Comparison of ENCODE assay signal across 20 cellular contexts in genomic region chr4:145781306-145781705, GRCh38.
DNase-seq lines count a peak whose midpoint lies in the region; ATAC-seq, FAIRE-seq and TF ChIP-seq lines count a peak whose summit lies in the region.
"Had no signal": no experiment of that assay in that cellular context is flagged by ENCODE, and none has a peak within 500 bp of the region (broad histone marks: within the 10 kb centered on the region; RNA-seq: fewer than 3 reads in every experiment).

No MANE protein-coding gene starts in this region.

- no peaks in the 10 kb centered on the region for H3K27me3 Mint-ChIP-seq in activated T-cell treated with anti-CD3 and anti-CD28 coated beads, Interleukin-2, amount 50 U/mL, for 72 hours (ENCODE audit: low read depth)
- H3K27me3 Mint-ChIP-seq in astrocyte (ENCODE audit: low read depth, unreplicated experiment): no peaks in the 10 kb centered on the region

- no peak overlapping the region for H3K9ac ChIP-seq in astrocyte (ENCODE audit: low read length)
- H3K9ac ChIP-seq: BLaER1 treated with 17β-estradiol and CSF1 and Interleukin-3, amounts not matched to agents 10 nM and 100 nM had no signal

- no peak overlapping the region for H3K4me3 ChIP-seq in astrocyte (ENCODE audit: insufficient read depth, low read depth, low read length)
- H3K4me3 ChIP-seq in body of pancreas: no peak overlapping the region
- H3K4me3 ChIP-seq: A549; BLaER1 treated with 17β-estradiol and CSF1 and Interleukin-3, amounts not matched to agents 10 nM and 100 nM; K562; PC-9; SJCRH30 had no signal

- H3K27ac Mint-ChIP-seq in activated T-cell treated with anti-CD3 and anti-CD28 coated beads, Interleukin-2, amount 50 U/mL, for 72 hours: peak overlapping the region; percentile 57
- H3K27ac Mint-ChIP-seq in astrocyte (ENCODE audit: unreplicated experiment): no peak overlapping the region
- H3K27ac Mint-ChIP-seq in stimulated activated effector memory CD8-positive, alpha-beta T cell treated with anti-CD3 and anti-CD28 coated beads, Interleukin-12 subunit alpha, Interleukin-12 subunit beta, amount 100 ng/mL, for 72 hours: peak overlapping the region; percentile 67

- H3K4me3 Mint-ChIP-seq in activated T-cell treated with anti-CD3 and anti-CD28 coated beads, Interleukin-2, amount 50 U/mL, for 72 hours: peak overlapping the region; percentile 8 to 12
- H3K4me3 Mint-ChIP-seq in astrocyte (ENCODE audit: unreplicated experiment): no peak overlapping the region
- no peak overlapping the region for H3K4me3 Mint-ChIP-seq in stimulated activated effector memory CD8-positive, alpha-beta T cell treated with anti-CD3 and anti-CD28 coated beads, Interleukin-12 subunit alpha, Interleukin-12 subunit beta, amount 100 ng/mL, for 72 hours

- no peak overlapping the region for H3K27ac ChIP-seq in astrocyte (ENCODE audit: low read depth, low read length)
- no peak overlapping the region for H3K27ac ChIP-seq in body of pancreas
- H3K27ac ChIP-seq: A549; BLaER1 treated with 17β-estradiol and CSF1 and Interleukin-3, amounts not matched to agents 10 nM and 100 nM; HL-60; PC-9; SJCRH30 had no signal

- H2AFZ ChIP-seq in astrocyte (ENCODE audit: low read depth, low read length): no peak overlapping the region
- H2AFZ ChIP-seq: PC-9 had no signal

- intact Hi-C loops in body of pancreas (cut with DNase I): no loop called here

- TF ChIP-seq CTCF in astrocyte (IDR thresholded peaks at IDR 0.05; ENCODE audit: insufficient read depth, low read depth, low read length): no peak
- TF ChIP-seq CTCF in body of pancreas (IDR thresholded peaks at IDR 0.05): no peak

- TF ChIP-seq POLR2A in body of pancreas (IDR thresholded peaks at IDR 0.05): no peak

- H3K36me3 ChIP-seq in astrocyte (ENCODE audit: insufficient read depth, low read length) (peaks cover 6% of the 10 kb centered on the region), body of pancreas (replicated peaks in 1 of 2; ENCODE audit: insufficient read depth in 1 of 2, low read depth in 2 of 2) (peaks cover 0 to 2% of the 10 kb centered on the region in 2 donors)

- H3K36me3 Mint-ChIP-seq in activated T-cell treated with anti-CD3 and anti-CD28 coated beads, Interleukin-2, amount 50 U/mL, for 72 hours (ENCODE audit: insufficient read depth in 2 of 2): peaks cover 29 to 64% of the 10 kb centered on the region in 2 donors
- peaks cover 35% of the 10 kb centered on the region for H3K36me3 Mint-ChIP-seq in astrocyte (ENCODE audit: low read depth, unreplicated experiment)
- H3K36me3 Mint-ChIP-seq in stimulated activated effector memory CD8-positive, alpha-beta T cell treated with anti-CD3 and anti-CD28 coated beads, Interleukin-12 subunit alpha, Interleukin-12 subunit beta, amount 100 ng/mL, for 72 hours: peaks cover 54% of the 10 kb centered on the region

- H3K9me3 Mint-ChIP-seq in activated T-cell treated with anti-CD3 and anti-CD28 coated beads, Interleukin-2, amount 50 U/mL, for 72 hours: peaks cover 9 to 19% of the 10 kb centered on the region in 2 donors
- no peaks in the 10 kb centered on the region for H3K9me3 Mint-ChIP-seq in astrocyte (ENCODE audit: unreplicated experiment)
- H3K9me3 Mint-ChIP-seq in stimulated activated effector memory CD8-positive, alpha-beta T cell treated with anti-CD3 and anti-CD28 coated beads, Interleukin-12 subunit alpha, Interleukin-12 subunit beta, amount 100 ng/mL, for 72 hours: peaks cover 11% of the 10 kb centered on the region

- H3K79me2 ChIP-seq in astrocyte (ENCODE audit: insufficient read depth, low read length): no peaks in the 10 kb centered on the region

- ATAC-seq in activated T-cell treated with anti-CD3 and anti-CD28 coated beads, Interleukin-2, amount 50 U/mL, for 72 hours (replicated peaks in 1 of 2): no peak
- no peak for ATAC-seq in stimulated activated effector memory CD8-positive, alpha-beta T cell treated with anti-CD3 and anti-CD28 coated beads, Interleukin-12 subunit alpha, Interleukin-12 subunit beta, amount 100 ng/mL, for 72 hours
- no peak for ATAC-seq in body of pancreas
- ATAC-seq: A549, K562 had no signal

- H3K9me3 ChIP-seq in astrocyte (ENCODE audit: insufficient read depth, low read depth, low read length) (no peaks in the 10 kb centered on the region), body of pancreas (no peaks in the 10 kb centered on the region)
- H3K9me3 ChIP-seq: A549, SJCRH30 had no signal

- 65 to 86% methylated on average over 1 of the region's 1 CpG for WGBS in body of pancreas, 2 donors

- H3K27me3 ChIP-seq in astrocyte (ENCODE audit: insufficient read depth, low read length) (no peaks in the 10 kb centered on the region), body of pancreas (no peaks in the 10 kb centered on the region)
- H3K27me3 ChIP-seq: BLaER1 treated with 17β-estradiol and CSF1 and Interleukin-3, amounts not matched to agents 10 nM and 100 nM; SJCRH30 had no signal

- H3K4me1 ChIP-seq in astrocyte (ENCODE audit: insufficient read depth, low read length) (no peaks in the 10 kb centered on the region), body of pancreas (peaks cover 3% of the 10 kb centered on the region)
- H3K4me1 ChIP-seq: A549, SJCRH30 had no signal

- DNase-seq in activated T-cell treated with anti-CD3 and anti-CD28 coated beads, Interleukin-2, amount 50 U/mL, for 72 hours: no peak
- DNase-seq in activated T-cell treated with anti-CD3 and anti-CD28 coated beads for 4 hours: no peak
- DNase-seq in NCI-H226: peak; percentile 23
- DNase-seq in astrocyte (ENCODE audit: low read depth): peak; percentile 17
- DNase-seq in stimulated activated effector memory CD8-positive, alpha-beta T cell treated with anti-CD3 and anti-CD28 coated beads, Interleukin-12 subunit alpha, Interleukin-12 subunit beta, amount 100 ng/mL, for 72 hours (ENCODE audit: low spot score in 2 of 2): no peak
- DNase-seq in OCI-M1 (lab: John Stamatoyannopoulos, UW): no peak
- no peak for DNase-seq in body of pancreas
- DNase-seq in GDM1 (lab: John Stamatoyannopoulos, UW): no peak
- DNase-seq: DMS 273 treated with DMSO at 0.1 percent for 48 hours, H7, NCI-H187 treated with DMSO at 0.1 percent for 48 hours, NCI-H446, NCI-H69, PC-9, SJCRH30 had no signal

- H4K20me1 ChIP-seq in astrocyte (ENCODE audit: insufficient read depth, low read length): no peaks in the 10 kb centered on the region
- H4K20me1 ChIP-seq: BLaER1 treated with 17β-estradiol and CSF1 and Interleukin-3, amounts not matched to agents 10 nM and 100 nM had no signal

- FAIRE-seq in astrocyte (lab: Jason Lieb, UNC): no peak
- FAIRE-seq: A549, HTR-8/SVneo, K562 had no signal

- H3K4me1 Mint-ChIP-seq in activated T-cell treated with anti-CD3 and anti-CD28 coated beads, Interleukin-2, amount 50 U/mL, for 72 hours (ENCODE audit: low read depth): peaks cover 44% of the 10 kb centered on the region
- H3K4me1 Mint-ChIP-seq in astrocyte (ENCODE audit: low read depth, unreplicated experiment): peaks cover 14% of the 10 kb centered on the region
- H3K4me1 Mint-ChIP-seq in stimulated activated effector memory CD8-positive, alpha-beta T cell treated with anti-CD3 and anti-CD28 coated beads, Interleukin-12 subunit alpha, Interleukin-12 subunit beta, amount 100 ng/mL, for 72 hours: peaks cover 36% of the 10 kb centered on the region

- H3K4me2 ChIP-seq in astrocyte (ENCODE audit: low read length): no peak overlapping the region
- H3K4me2 ChIP-seq: A549; BLaER1 treated with 17β-estradiol and CSF1 and Interleukin-3, amounts not matched to agents 10 nM and 100 nM; PC-9 had no signal

Comparison
In these comparisons a context has a peak if more than half of its experiments do, and no peak if none do; other contexts are left out.
1. DNase-seq: peak in NCI-H226 (single experiment) and astrocyte (single experiment); none in activated T-cell treated with anti-CD3 and anti-CD28 coated beads, Interleukin-2, amount 50 U/mL, for 72 hours (0 of 2), activated T-cell treated with anti-CD3 and anti-CD28 coated beads for 4 hours (single experiment), stimulated activated effector memory CD8-positive, alpha-beta T cell treated with anti-CD3 and anti-CD28 coated beads, Interleukin-12 subunit alpha, Interleukin-12 subunit beta, amount 100 ng/mL, for 72 hours (0 of 2), OCI-M1 (single experiment), body of pancreas (0 of 4) and GDM1 (single experiment).
2. H3K4me3 Mint-ChIP-seq: peak in activated T-cell treated with anti-CD3 and anti-CD28 coated beads, Interleukin-2, amount 50 U/mL, for 72 hours (2 of 2); none in astrocyte (single experiment) and stimulated activated effector memory CD8-positive, alpha-beta T cell treated with anti-CD3 and anti-CD28 coated beads, Interleukin-12 subunit alpha, Interleukin-12 subunit beta, amount 100 ng/mL, for 72 hours (single experiment).